Comparison of ENCODE assay signal across 1 cellular context in the genomic region with DNA sequence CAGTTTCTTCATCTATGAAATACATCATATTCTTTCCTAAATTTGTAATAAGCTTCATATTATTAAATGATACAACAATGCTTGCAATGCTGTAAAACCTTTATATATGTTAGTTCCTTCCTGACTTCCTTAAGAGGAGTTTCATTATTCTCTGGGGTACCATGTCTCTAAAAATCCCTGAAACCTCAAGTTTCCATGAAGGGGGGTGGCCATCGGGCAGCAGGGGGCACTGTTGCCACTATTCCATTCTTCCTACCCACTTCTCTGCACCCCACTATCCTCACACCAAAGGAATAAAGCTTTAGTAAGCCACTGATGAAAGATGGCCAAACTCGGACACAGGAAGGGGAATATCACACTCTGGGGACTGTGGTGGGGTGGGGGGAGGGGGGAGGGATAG.
TF ChIP-seq lines count a peak whose summit lies in the region.

No MANE protein-coding gene starts in this region.

TF ChIP-seq in Ishikawa, 13 proteins besides CTCF, POLR2A, EP300 and RAD21 (continued from another document):
- TF ChIP-seq, protein P1, sequence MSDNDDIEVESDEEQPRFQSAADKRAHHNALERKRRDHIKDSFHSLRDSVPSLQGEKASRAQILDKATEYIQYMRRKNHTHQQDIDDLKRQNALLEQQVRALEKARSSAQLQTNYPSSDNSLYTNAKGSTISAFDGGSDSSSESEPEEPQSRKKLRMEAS (IDR thresholded peaks at IDR 0.05), result no peak
- TF ChIP-seq NFIC (IDR thresholded peaks at IDR 0.05), result no peak
- no peak for TF ChIP-seq EGR1 (IDR thresholded peaks at IDR 0.05)
